ENCODE assay signal across 16 cellular contexts in genomic region chr5:75044406-75044805, GRCh38. TPM values are rescaled to one million over a fixed set of nuclear protein-coding genes. Genes with fewer than 3 reads are reported as not detected.
DNase-seq lines count a peak whose midpoint lies in the region; ATAC-seq, FAIRE-seq and TF ChIP-seq lines count a peak whose summit lies in the region.
"Had no signal": no experiment of that assay in that cellular context is flagged by ENCODE, and none has a peak within 500 bp of the region (broad histone marks: within the 10 kb centered on the region; RNA-seq: fewer than 3 reads in every experiment).

No MANE protein-coding gene starts in this region.

- POLR2A ChIA-PET in H1 (lab: Charles Lee; ENCODE audit: partially characterized antibody): no interaction called here

- TF ChIP-seq CTCF in H1 (IDR thresholded peaks at IDR 0.05; ENCODE audit: control extremely low read depth in 1 of 3, insufficient read depth in 1 of 3, low read depth in 1 of 3, low read length in 3 of 3) (no peak), thyroid gland (IDR thresholded peaks at IDR 0.05) (no peak)

- H2AFZ ChIP-seq in H1 (ENCODE audit: low read length): no peak overlapping the region

- no peaks in the 10 kb centered on the region for H3K23me2 ChIP-seq in H1 (ENCODE audit: low read depth, low read length)

- H3K4ac ChIP-seq in H1 (replicated peaks; ENCODE audit: insufficient read length, low read depth, low read length): no peak overlapping the region

- H3K9me3 ChIP-seq in CD4-positive, CD25-positive, alpha-beta regulatory T cell (ENCODE audit: control insufficient read depth in 2 of 2, low read length in 2 of 2): no peaks in the 10 kb centered on the region
- no peaks in the 10 kb centered on the region for H3K9me3 ChIP-seq in MG63
- H3K9me3 ChIP-seq in H1 (ENCODE audit: insufficient read depth in 2 of 2, low read depth in 1 of 2, low read length in 1 of 2): no peaks in the 10 kb centered on the region
- no peaks in the 10 kb centered on the region for H3K9me3 ChIP-seq in thyroid gland
- H3K9me3 ChIP-seq: BLaER1, psoas muscle, tibial artery had no signal

- H3K4me1 Mint-ChIP-seq in CD4-positive, CD25-positive, alpha-beta regulatory T cell: peaks cover 52 to 99% (median 80%) of the 10 kb centered on the region in 4 donors

- H3K27me3 ChIP-seq in CD4-positive, CD25-positive, alpha-beta regulatory T cell (ENCODE audit: control insufficient read depth, insufficient read depth, low read length): no peaks in the 10 kb centered on the region
- H3K27me3 ChIP-seq in MG63 (no peaks in the 10 kb centered on the region), H1 (replicated peaks in 1 of 4; ENCODE audit: control insufficient read depth in 3 of 4, extremely low read depth in 1 of 4, insufficient read depth in 3 of 4, low read length in 3 of 4) (no peaks in the 10 kb centered on the region), thyroid gland (no peaks in the 10 kb centered on the region)
- H3K27me3 ChIP-seq: BLaER1, tibial artery had no signal

- H3K36me3 ChIP-seq in CD4-positive, CD25-positive, alpha-beta regulatory T cell (ENCODE audit: control insufficient read depth, insufficient read depth, low read length): peaks cover 87% of the 10 kb centered on the region
- no peaks in the 10 kb centered on the region for H3K36me3 ChIP-seq in MG63
- H3K36me3 ChIP-seq in H1 (ENCODE audit: control insufficient read depth in 2 of 4, insufficient read depth in 4 of 4, low read length in 3 of 4): peaks cover 0 to 14% (median 0%) of the 10 kb centered on the region in 4 experiments; a peak in 3 of 8 replicates
- no peaks in the 10 kb centered on the region for H3K36me3 ChIP-seq in thyroid gland
- H3K36me3 ChIP-seq: BLaER1 had no signal

- H3K79me2 ChIP-seq in H1 (ENCODE audit: control insufficient read depth in 1 of 2, insufficient read depth in 2 of 2, low read length in 2 of 2): peaks cover 0 to 23% of the 10 kb centered on the region in 2 experiments; a peak in 2 of 4 replicates

- H3K4me3 Mint-ChIP-seq in CD4-positive, CD25-positive, alpha-beta regulatory T cell: peak overlapping the region in 2 of 4 donors; percentile 41 to 44
- H3K4me3 Mint-ChIP-seq: activated CD4-positive, alpha-beta memory T cell treated with anti-CD3 and anti-CD28 coated beads for 36 hours; brain had no signal

- H3K4me2 ChIP-seq in H1 (ENCODE audit: insufficient read depth in 1 of 2, low read depth in 2 of 2, low read length in 2 of 2): no peak overlapping the region
- H3K4me2 ChIP-seq: BLaER1 had no signal

- no peak overlapping the region for H3K14ac ChIP-seq in H1 (ENCODE audit: insufficient read length)

- H3K4me1 ChIP-seq in CD4-positive, CD25-positive, alpha-beta regulatory T cell (ENCODE audit: control insufficient read depth, insufficient read depth, low read length, poor library complexity, severe bottlenecking): peaks cover 46% of the 10 kb centered on the region
- no peaks in the 10 kb centered on the region for H3K4me1 ChIP-seq in H1 (replicated peaks in 1 of 4; ENCODE audit: control insufficient read depth in 3 of 4, insufficient read depth in 4 of 4, low read length in 3 of 4)
- H3K4me1 ChIP-seq in thyroid gland: no peaks in the 10 kb centered on the region
- H3K4me1 ChIP-seq: BLaER1 had no signal

- peak overlapping the region; percentile 38 for H3K4me3 ChIP-seq in CD4-positive, CD25-positive, alpha-beta regulatory T cell (ENCODE audit: low read depth, low read length)
- no peak overlapping the region for H3K4me3 ChIP-seq in MG63
- no peak overlapping the region for H3K4me3 ChIP-seq in H1 (ENCODE audit: extremely low read depth in 1 of 4, insufficient read depth in 2 of 4, low read depth in 3 of 4, low read length in 4 of 4)
- no peak overlapping the region for H3K4me3 ChIP-seq in thyroid gland (replicated peaks in 1 of 3)
- H3K4me3 ChIP-seq: BLaER1, psoas muscle, tibial artery had no signal

- H3K18ac ChIP-seq in H1 (ENCODE audit: extremely low read depth, low read length): no peak overlapping the region

- H3K27me3 Mint-ChIP-seq in CD4-positive, CD25-positive, alpha-beta regulatory T cell: no peaks in the 10 kb centered on the region
- H3K27me3 Mint-ChIP-seq: activated CD4-positive, alpha-beta memory T cell treated with anti-CD3 and anti-CD28 coated beads for 36 hours; brain had no signal

- CTCF ChIA-PET in H1 (lab: Charles Lee; ENCODE audit: partially characterized antibody): interaction anchor here (0.5 kb wide), 2 partner anchors 56 to 339 kb away, joined by 3 to 4 read pairs; no protein-coding TSS in a partner anchor

- H4K5ac ChIP-seq in H1 (ENCODE audit: insufficient read length, low read depth, low read length): no peak overlapping the region

- H2AK5ac ChIP-seq in H1 (ENCODE audit: low read depth, low read length): no peak overlapping the region

- no peak overlapping the region for H4K91ac ChIP-seq in H1 (replicated peaks; ENCODE audit: insufficient read length, low read length)

- no peak overlapping the region for H2BK120ac ChIP-seq in H1 (replicated peaks; ENCODE audit: low read depth, low read length)

- H3K79me1 ChIP-seq in H1 (ENCODE audit: low read depth, low read length): no peaks in the 10 kb centered on the region; the same call in 1 of the 2 replicates

- DNase-seq in CD4-positive, CD25-positive, alpha-beta regulatory T cell: no peak
- peak; percentile 87 for DNase-seq in MG63
- DNase-seq in H1 (ENCODE audit: low read depth in 1 of 2, low spot score in 2 of 2): no peak
- DNase-seq in mucosa of gallbladder (ENCODE audit: low spot score): peak; percentile 73
- no peak for DNase-seq in thyroid gland
- no peak for DNase-seq in foreskin melanocyte
- DNase-seq in NCI-H2196 treated with DMSO at 0.1 percent for 48 hours (lab: John Stamatoyannopoulos, UW; ENCODE audit: unreplicated experiment): no peak
- DNase-seq: activated CD4-positive, alpha-beta memory T cell treated with anti-CD3 and anti-CD28 coated beads for 36 hours; effector CD8-positive, alpha-beta T cell; NCI-H1436; NCI-H526; tibial artery had no signal

- TF ChIP-seq POLR2A in H1 (IDR thresholded peaks at IDR 0.05; ENCODE audit: control extremely low read depth in 1 of 2, low read depth in 2 of 2, low read length in 2 of 2) (no peak), thyroid gland (IDR thresholded peaks at IDR 0.05) (no peak)

- no peak for TF ChIP-seq EP300 in H1 (IDR thresholded peaks at IDR 0.05; ENCODE audit: borderline replicate concordance in 1 of 2, low read depth in 2 of 2, low read length in 2 of 2)

- H2BK12ac ChIP-seq in H1 (ENCODE audit: low read depth, low read length): no peak overlapping the region

- H3K9ac ChIP-seq in H1 (replicated peaks in 1 of 4; ENCODE audit: extremely low read depth in 1 of 4, low read depth in 3 of 4, low read length in 3 of 4): no peak overlapping the region
- H3K9ac ChIP-seq: BLaER1 had no signal

- intact Hi-C loops in thyroid gland (cut with DNase I): no loop called here

- WGBS in H1 (ENCODE audit: extremely low coverage in 1 of 2, insufficient coverage in 1 of 2, insufficient read length in 1 of 2, insufficient replicate concordance in 2 of 2, low coverage in 1 of 2, low lambda C conversion rate in 2 of 2, missing lambda C conversion rate in 1 of 2), 2 experiments: 95% methylated on average over 7 of the region's 7 CpGs; no CpG with 5 or more reads in 1 of the 2 experiments
- WGBS in thyroid gland, 2 donors: 74 to 91% methylated on average over 7 of the region's 7 CpGs

- no peak for TF ChIP-seq RAD21 in H1 (IDR thresholded peaks at IDR 0.05 in 1 of 2, conservative IDR thresholded peaks at IDR 0.05 in 1 of 2; ENCODE audit: low read depth in 2 of 2, low read length in 2 of 2)

- H4K20me1 ChIP-seq in H1 (replicated peaks in 1 of 2; ENCODE audit: control insufficient read depth in 1 of 2, insufficient read depth in 2 of 2, low read length in 2 of 2): no peaks in the 10 kb centered on the region
- H4K20me1 ChIP-seq: BLaER1 had no signal

- no peak overlapping the region for H2BK15ac ChIP-seq in H1 (ENCODE audit: low read length)

- H3K9me3 Mint-ChIP-seq in CD4-positive, CD25-positive, alpha-beta regulatory T cell: no peaks in the 10 kb centered on the region
- H3K9me3 Mint-ChIP-seq: activated CD4-positive, alpha-beta memory T cell treated with anti-CD3 and anti-CD28 coated beads for 36 hours; activated T-helper 2 cell treated with anti-CD3 and anti-CD28 coated beads, Interferon-gamma antibody, Interleukin-2, Interleukin-4, amounts not matched to agents 10 μg/mL and 5 μg/mL and 100 μg/mL, durations not matched to agents 14 hours and 24 hours and 36 hours; brain had no signal

- FAIRE-seq in H1 (lab: Jason Lieb, UNC): no peak

- no peak overlapping the region for H4K8ac ChIP-seq in H1 (ENCODE audit: extremely low read depth, insufficient read depth, low read length)

- no peak overlapping the region for H2BK5ac ChIP-seq in H1 (ENCODE audit: low read depth, low read length)

- H3K27ac Mint-ChIP-seq in CD4-positive, CD25-positive, alpha-beta regulatory T cell: peak overlapping the region; percentile 67 to 91 (median 84)
- H3K27ac Mint-ChIP-seq: activated CD4-positive, alpha-beta memory T cell treated with anti-CD3 and anti-CD28 coated beads for 36 hours; activated T-helper 2 cell treated with anti-CD3 and anti-CD28 coated beads, Interferon-gamma antibody, Interleukin-2, Interleukin-4, amounts not matched to agents 10 μg/mL and 5 μg/mL and 100 μg/mL, durations not matched to agents 14 hours and 24 hours and 36 hours had no signal

- H3K27ac ChIP-seq in CD4-positive, CD25-positive, alpha-beta regulatory T cell (ENCODE audit: insufficient read depth, low read length, poor library complexity, severe bottlenecking): no peak overlapping the region
- H3K27ac ChIP-seq in H1 (ENCODE audit: low read depth, low read length) (no peak overlapping the region), thyroid gland (no peak overlapping the region)
- H3K27ac ChIP-seq: BLaER1, psoas muscle, tibial artery had no signal

- no peak overlapping the region for H3K56ac ChIP-seq in H1 (replicated peaks; ENCODE audit: insufficient read length, low read depth, low read length)

- peaks cover 78% of the 10 kb centered on the region for H3K36me3 Mint-ChIP-seq in CD4-positive, CD25-positive, alpha-beta regulatory T cell
- H3K36me3 Mint-ChIP-seq: brain had no signal

- no peak overlapping the region for H3K23ac ChIP-seq in H1 (ENCODE audit: insufficient read length)

- H2BK20ac ChIP-seq in H1 (ENCODE audit: low read length): no peak overlapping the region

- ATAC-seq in CD4-positive, CD25-positive, alpha-beta regulatory T cell (ENCODE audit: low read depth in 2 of 2): no peak

RNA-seq across cellular contexts. Expression of gene GCNT4, which starts 8.0 kb away (rescaled TPM):
- total RNA-seq in CD4-positive, CD25-positive, alpha-beta regulatory T cell: 16.6 TPM
- polyA plus RNA-seq in CD4-positive, CD25-positive, alpha-beta regulatory T cell: 10 to 100 TPM in 2 of 4 donors, 1 to 10 TPM in 2; 7.6 to 15.0 (median 10.3) TPM
- total RNA-seq in MG63 (2014; rRNA removed; shearing (Covaris generic); ENCODE audit: low replicate concordance): 0.02 TPM in 1 of 2 replicates, not detected in the other
- 14.4 and 14.5 TPM in 2 replicates for total RNA-seq in H1 (2021; fragmentation: NEBNext Ultra II Directional; extraction: Animal tissue kit (Norgen Biotek cat#: 25700))
- 0.61 and 1.1 TPM in 2 replicates for polyA plus RNA-seq in H1 (2011; rRNA removed)
- 1.3 TPM for polyA plus RNA-seq in H1 (2011; cell fraction: cytosol; rRNA removed)
- 0.68 TPM for polyA plus RNA-seq in H1 (2011; cell fraction: nucleus; rRNA removed)
- polyA plus RNA-seq in H1 (2012, experiment 1 of 2): 0.99 to 4.2 TPM (median 2.0 TPM) in 4 replicates
- 0.47 TPM for polyA plus RNA-seq in H1 (2012, experiment 2 of 2)
- 7.1 TPM for polyA plus RNA-seq in H1 (2013, experiment 1 of 2)
- polyA plus RNA-seq in H1 (2013, experiment 2 of 2): 7.8 TPM
- 2.9 and 4.3 TPM in 2 replicates for polyA minus RNA-seq in H1 (2011; rRNA and poly(A)+ RNA removed)
- 2.6 TPM for polyA minus RNA-seq in H1 (2011; cell fraction: cytosol; rRNA and poly(A)+ RNA removed)
- 4.6 TPM for polyA minus RNA-seq in H1 (2011; cell fraction: nucleus; rRNA and poly(A)+ RNA removed)
- 36.2 TPM for total RNA-seq in mucosa of gallbladder
- total RNA-seq in thyroid gland: 1 to 10 TPM in 3 of 4 donors, under 1 TPM in 1; 0.94 to 3.1 (median 1.5) TPM

Comparison
In these comparisons a context has a peak if more than half of its experiments do, and no peak if none do; other contexts are left out.
1. DNase-seq: peak in MG63 (single experiment) and mucosa of gallbladder (single experiment); none in CD4-positive, CD25-positive, alpha-beta regulatory T cell (0 of 3), H1 (0 of 2), thyroid gland (0 of 2), foreskin melanocyte (single experiment) and NCI-H2196 treated with DMSO at 0.1 percent for 48 hours (single experiment).